Comparison of ENCODE assay signal across 8 cellular contexts in genomic region chr14:81062816-81063215, GRCh38.
DNase-seq lines count a peak whose midpoint lies in the region; ATAC-seq, FAIRE-seq and TF ChIP-seq lines count a peak whose summit lies in the region.

No MANE protein-coding gene starts in this region.

- H3K4me3 ChIP-seq in iPS DF 6.9 (ENCODE audit: low read length), result no peak overlapping the region
- no peak overlapping the region for H3K4me3 ChIP-seq in mucosa of descending colon
- no peak overlapping the region for H3K4me3 ChIP-seq in CD8-positive, alpha-beta memory T cell (ENCODE audit: low read length)

- no peak overlapping the region for H3K27ac ChIP-seq in iPS DF 6.9 (ENCODE audit: low read length)
- no peak overlapping the region for H3K27ac ChIP-seq in CD8-positive, alpha-beta memory T cell (ENCODE audit: low read depth, low read length)

- H3K9me3 Mint-ChIP-seq in CD8-positive, alpha-beta memory T cell, result peaks cover 0 to 1% (median 0%) of the 10 kb centered on the region in 5 donors

- TF ChIP-seq CTCF in mucosa of descending colon (IDR thresholded peaks at IDR 0.05), result no peak

- H3K27me3 Mint-ChIP-seq in CD8-positive, alpha-beta memory T cell, result peaks cover 0 to 15% of the 10 kb centered on the region in 2 donors

- no peak overlapping the region for H3K27ac Mint-ChIP-seq in CD8-positive, alpha-beta memory T cell

- CTCF ChIA-PET in CD8-positive, alpha-beta memory T cell (lab: Charles Lee), result interaction anchor here (1.1 kb wide), 1 partner anchor 66 kb away, joined by 3 read pairs; no protein-coding TSS in a partner anchor

- H3K4me1 ChIP-seq in iPS DF 6.9 (ENCODE audit: control insufficient read depth, insufficient read depth, low read length) (no peaks in the 10 kb centered on the region), mucosa of descending colon (ENCODE audit: low read depth) (no peaks in the 10 kb centered on the region)
- H3K4me1 ChIP-seq in CD8-positive, alpha-beta memory T cell (ENCODE audit: insufficient read depth, low read length), result no peaks in the 10 kb centered on the region

- H3K36me3 Mint-ChIP-seq in CD8-positive, alpha-beta memory T cell, result no peaks in the 10 kb centered on the region

- WGBS in iPS DF 6.9 (ENCODE audit: insufficient coverage, insufficient read length), result no CpG with 5 or more reads among the region's 4 CpGs

- intact Hi-C loops in mucosa of descending colon (cut with DNase I, micrococcal nuclease), result no loop called here

- TF ChIP-seq POLR2A in GM12892 (IDR thresholded peaks at IDR 0.05; ENCODE audit: low read depth, low read length), result no peak

- H3K27me3 ChIP-seq in iPS DF 6.9 (ENCODE audit: control insufficient read depth, insufficient read depth, low read length), result no peaks in the 10 kb centered on the region
- H3K27me3 ChIP-seq in CD8-positive, alpha-beta memory T cell (ENCODE audit: insufficient read depth, low read length, poor library complexity, severe bottlenecking), result no peaks in the 10 kb centered on the region

- H3K36me3 ChIP-seq in iPS DF 6.9 (ENCODE audit: control insufficient read depth, insufficient read depth, low read length) (no peaks in the 10 kb centered on the region), mucosa of descending colon (ENCODE audit: low read depth) (no peaks in the 10 kb centered on the region)
- H3K36me3 ChIP-seq in CD8-positive, alpha-beta memory T cell (ENCODE audit: insufficient read depth, low read length), result no peaks in the 10 kb centered on the region

- H3K4me1 Mint-ChIP-seq in CD8-positive, alpha-beta memory T cell, result no peaks in the 10 kb centered on the region

- H3K9me3 ChIP-seq in iPS DF 6.9 (ENCODE audit: control insufficient read depth, insufficient read depth, low read length), result no peaks in the 10 kb centered on the region
- no peaks in the 10 kb centered on the region for H3K9me3 ChIP-seq in mucosa of descending colon
- H3K9me3 ChIP-seq in CD8-positive, alpha-beta memory T cell (ENCODE audit: low read length), result no peaks in the 10 kb centered on the region

- peak; percentile 75 for ATAC-seq in GM18870 (IDR thresholded peaks at IDR 0.05; ENCODE audit: unreplicated experiment)
- ATAC-seq in HG03442 (IDR thresholded peaks at IDR 0.05; ENCODE audit: unreplicated experiment), result peak; percentile 76
- no peak for ATAC-seq in mucosa of descending colon

- DNase-seq in COLO668 (lab: John Stamatoyannopoulos, UW; ENCODE audit: unreplicated experiment), result peak; percentile 15
- peak; percentile 39 to 48 for DNase-seq in SHP77 (lab: John Stamatoyannopoulos, UW)
- DNase-seq in iPS DF 6.9 (ENCODE audit: low read depth, low spot score), result peak; percentile 13
- DNase-seq in mucosa of descending colon, result no peak
- no peak for DNase-seq in GM12892 (ENCODE audit: insufficient read length)
- no peak for DNase-seq in CD8-positive, alpha-beta memory T cell

- no peak overlapping the region for H3K4me3 Mint-ChIP-seq in CD8-positive, alpha-beta memory T cell

- POLR2A ChIA-PET in CD8-positive, alpha-beta memory T cell (lab: Charles Lee), result no interaction called here

- no peak for FAIRE-seq in GM12892 (lab: Jason Lieb, UNC)

Comparison
In these comparisons a context has a peak if more than half of its experiments do, and no peak if none do; other contexts are left out.
1. DNase-seq: peak in COLO668 (single experiment), SHP77 (2 of 2) and iPS DF 6.9 (single experiment); none in mucosa of descending colon (0 of 3), GM12892 (single experiment) and CD8-positive, alpha-beta memory T cell (0 of 5).